ENCODE assay signal across 24 cellular contexts in genomic region chr2:71906357-71906973, GRCh38.
"Had no signal": no experiment of that assay in that cellular context is flagged by ENCODE, and none has a peak within 500 bp of the region (broad histone marks: within the 10 kb centered on the region; RNA-seq: fewer than 3 reads in every experiment).

No MANE protein-coding gene starts in this region.

- H3K36me3 ChIP-seq: gastrocnemius medialis, lower lobe of right lung, ovary, suprapubic skin, transverse colon, upper lobe of right lung, uterus had no signal

- H3K4me1 ChIP-seq: lower lobe of right lung, psoas muscle, suprapubic skin, transverse colon, upper lobe of right lung, uterus had no signal

- FAIRE-seq: keratinocyte had no signal

- H3K4me1 Mint-ChIP-seq: endodermal cell; natural killer cell; stimulated activated naive CD8-positive, alpha-beta T cell treated with anti-CD3 and anti-CD28 coated beads, Interleukin-15, amount 100 ng/mL, for 72 hours had no signal

- H3K27ac Mint-ChIP-seq: endodermal cell; natural killer cell; stimulated activated naive CD8-positive, alpha-beta T cell treated with anti-CD3 and anti-CD28 coated beads, Interleukin-15, amount 100 ng/mL, for 72 hours had no signal

- ATAC-seq: esophagus mucosa; left ventricle myocardium superior; lower lobe of right lung; natural killer cell; right cardiac atrium; stimulated activated naive CD8-positive, alpha-beta T cell treated with anti-CD3 and anti-CD28 coated beads, Interleukin-15, amount 100 ng/mL, for 72 hours; upper lobe of right lung had no signal

- H3K9me3 ChIP-seq: ovary, psoas muscle, upper lobe of right lung, uterus had no signal

- H3K4me3 Mint-ChIP-seq: endodermal cell; natural killer cell; stimulated activated naive CD8-positive, alpha-beta T cell treated with anti-CD3 and anti-CD28 coated beads, Interleukin-15, amount 100 ng/mL, for 72 hours had no signal

- H3K27ac ChIP-seq: dorsolateral prefrontal cortex, epithelial cell of prostate, gastrocnemius medialis, lower lobe of right lung, ovary, psoas muscle, suprapubic skin, transverse colon, upper lobe of right lung, uterus had no signal

- H3K27me3 ChIP-seq: gastrocnemius medialis, ovary, upper lobe of right lung, uterus had no signal

- DNase-seq: dorsolateral prefrontal cortex; effector CD8-positive, alpha-beta T cell; endodermal cell; gastrocnemius medialis; left ventricle myocardium superior; lower lobe of right lung; natural killer cell; occipital lobe; ovary; psoas muscle; right cardiac atrium; stimulated activated CD4-positive, alpha-beta T cell treated with anti-CD3 and anti-CD28 coated beads, Interleukin-12 subunit alpha, Interleukin-12 subunit beta, amount 100 ng/mL, for 4 hours; stimulated activated CD4-positive, alpha-beta T cell treated with anti-CD3 and anti-CD28 coated beads, Interleukin-1b, Interleukin-23, amount 100 ng/mL, for 48 hours; stimulated activated CD4-positive, alpha-beta T cell treated with anti-CD3 and anti-CD28 coated beads, Interleukin-4, amount 100 ng/mL, for 1 hour; stimulated activated naive CD4-positive, alpha-beta T cell; stimulated activated naive CD8-positive, alpha-beta T cell treated with anti-CD3 and anti-CD28 coated beads, Interleukin-15, amount 100 ng/mL, for 72 hours; transverse colon; upper lobe of right lung; uterus had no signal

- H3K4me3 ChIP-seq: dorsolateral prefrontal cortex, gastrocnemius medialis, lower lobe of right lung, ovary, psoas muscle, smooth muscle cell, suprapubic skin, transverse colon, upper lobe of right lung, uterus had no signal

- H3K4me2 ChIP-seq: smooth muscle cell had no signal
